18 cellular contexts compared by ENCODE assay signal in the genomic region with DNA sequence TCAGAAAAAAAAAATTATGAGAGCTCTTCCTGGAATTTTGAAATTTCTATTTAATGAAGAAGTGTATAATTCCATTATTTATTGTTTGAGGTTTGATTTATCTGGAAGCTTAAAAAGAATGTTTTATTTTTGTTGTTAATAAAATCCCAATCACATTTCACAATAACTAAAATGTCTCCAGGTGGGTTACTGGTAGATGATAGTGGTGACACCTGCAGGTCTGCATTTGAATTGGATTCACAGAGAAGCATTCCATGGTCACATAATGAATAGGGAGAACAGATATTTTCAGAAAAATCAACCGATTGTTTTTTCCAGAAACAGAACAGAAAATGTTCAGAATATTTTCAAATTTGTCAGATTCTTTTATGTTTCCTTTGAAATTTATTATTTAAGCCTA. TPM values are rescaled to one million over a fixed set of nuclear protein-coding genes. Genes with fewer than 3 reads are reported as not detected.
DNase-seq lines count a peak whose midpoint lies in the region; ATAC-seq and TF ChIP-seq lines count a peak whose summit lies in the region.
"Had no signal": no experiment of that assay in that cellular context is flagged by ENCODE, and none has a peak within 500 bp of the region (broad histone marks: within the 10 kb centered on the region; RNA-seq: fewer than 3 reads in every experiment).

No MANE protein-coding gene starts in this region.

- H2AFZ ChIP-seq in HCT116 (ENCODE audit: low read depth, low read length, poor library complexity, severe bottlenecking), result no peak overlapping the region
- H2AFZ ChIP-seq: GM23248 had no signal

- H3K27ac ChIP-seq in HCT116 (ENCODE audit: low read depth, low read length), result no peak overlapping the region
- H3K27ac ChIP-seq in RWPE2 (ENCODE audit: poor library complexity, severe bottlenecking), result no peak overlapping the region
- H3K27ac ChIP-seq: GM23248, ovary had no signal

- H3K4me3 ChIP-seq in BE2C (ENCODE audit: low read depth, low read length), result no peak overlapping the region
- no peak overlapping the region for H3K4me3 ChIP-seq in HCT116 (replicated peaks in 1 of 2; ENCODE audit: low read depth in 1 of 2, low read length in 2 of 2)
- H3K4me3 ChIP-seq in RWPE2 (ENCODE audit: severe bottlenecking), result no peak overlapping the region
- no peak overlapping the region for H3K4me3 ChIP-seq in kidney epithelial cell (ENCODE audit: low read depth, low read length)
- H3K4me3 ChIP-seq: GM23248, ovary had no signal

- CTCF ChIA-PET in HCT116 (lab: Charles Lee), result interaction anchor here (1.0 to 1.5 kb wide), 3 partner anchors 11 to 222 kb away, joined by 3 read pairs; no protein-coding TSS in a partner anchor

- H4K20me1 ChIP-seq in HCT116 (ENCODE audit: insufficient read depth), result no peaks in the 10 kb centered on the region

- TF ChIP-seq RAD21 in HCT116 (IDR thresholded peaks at IDR 0.05; ENCODE audit: low read depth), result peak; percentile 49

- RAD21 ChIA-PET in HCT116 (lab: Charles Lee; ENCODE audit: low non-redundant PET in 1 of 2, low total read pairs in 2 of 2, uncharacterized antibody in 2 of 2, unreplicated experiment in 2 of 2), result no interaction called here

- H3K27me3 ChIP-seq in BE2C (no peaks in the 10 kb centered on the region), HCT116 (ENCODE audit: insufficient read depth, low read length) (no peaks in the 10 kb centered on the region), RWPE2 (ENCODE audit: insufficient read depth, poor library complexity, severe bottlenecking) (no peaks in the 10 kb centered on the region), kidney epithelial cell (ENCODE audit: control insufficient read depth, insufficient read depth, low read length) (no peaks in the 10 kb centered on the region)
- H3K27me3 ChIP-seq: ovary had no signal

- intact Hi-C loops in HCT116 (cut with micrococcal nuclease), result no loop called here

- DNase-seq in BE2C (no peak), HCT116 (ENCODE audit: low read depth, low spot score) (no peak), RWPE2 (ENCODE audit: low spot score) (no peak), kidney epithelial cell (ENCODE audit: low read depth) (no peak)
- no peak for DNase-seq in activated effector memory CD4-positive, alpha-beta T cell treated with Interleukin-2 at 50 U/mL for 16 hours
- no peak for DNase-seq in stimulated activated CD4-positive, alpha-beta T cell treated with anti-CD3 and anti-CD28 coated beads, Interleukin-1b, Interleukin-23, amount 100 ng/mL, for 48 hours
- DNase-seq: activated B cell treated with CpG ODN at 0.5 μM for 24 hours; activated effector memory CD4-positive, alpha-beta T cell treated with anti-CD3 and anti-CD28 coated beads, Interleukin-2, amount 50 U/mL, for 16 hours; AML-193; effector memory CD8-positive, alpha-beta T cell; left colon; NCI-H2081; ovary; stimulated activated CD4-positive, alpha-beta T cell treated with anti-CD3 and anti-CD28 coated beads, Interleukin-4, amount 100 ng/mL, for 24 hours; T-helper 1 cell had no signal

- H3K9me3 ChIP-seq in BE2C (no peaks in the 10 kb centered on the region), HCT116 (ENCODE audit: control insufficient read depth in 1 of 2, insufficient read depth in 1 of 2, low read depth in 1 of 2, low read length in 2 of 2) (no peaks in the 10 kb centered on the region), RWPE2 (ENCODE audit: severe bottlenecking) (no peaks in the 10 kb centered on the region)
- H3K9me3 ChIP-seq: ovary had no signal

- BruUV-seq in HCT116 (replicated peaks; lab: Mats Ljungman, UMichigan), result no TSS peak

- H3K36me3 ChIP-seq in BE2C (no peaks in the 10 kb centered on the region), HCT116 (ENCODE audit: control insufficient read depth in 1 of 2, insufficient read depth in 2 of 2, low read length in 2 of 2) (no peaks in the 10 kb centered on the region), RWPE2 (ENCODE audit: low read depth) (peaks cover 22% of the 10 kb centered on the region), kidney epithelial cell (ENCODE audit: control insufficient read depth, insufficient read depth, low read length) (no peaks in the 10 kb centered on the region)
- H3K36me3 ChIP-seq: ovary had no signal

- no peak overlapping the region for H3K4me2 ChIP-seq in HCT116 (ENCODE audit: low read length)

- H3K9ac ChIP-seq in HCT116 (ENCODE audit: low read length), result no peak overlapping the region
- H3K9ac ChIP-seq: GM23248 had no signal

- POLR2A ChIA-PET in HCT116 (lab: Charles Lee), result no interaction called here

- H3K79me2 ChIP-seq in HCT116 (ENCODE audit: insufficient read depth, low read length), result no peaks in the 10 kb centered on the region

- ATAC-seq in HCT116, result peak; percentile 76
- ATAC-seq in RWPE2 (ENCODE audit: low read depth), result peak; percentile 69; the same call in 2 of the 3 replicates
- no peak for ATAC-seq in GM18498 (IDR thresholded peaks at IDR 0.05; ENCODE audit: unreplicated experiment)
- ATAC-seq in HG03520 (IDR thresholded peaks at IDR 0.05; ENCODE audit: unreplicated experiment), result no peak
- ATAC-seq: effector memory CD8-positive, alpha-beta T cell; left colon had no signal

- TF ChIP-seq CTCF in BE2C (IDR thresholded peaks at IDR 0.05; ENCODE audit: low read depth, low read length) (peak; percentile 38), HCT116 (IDR thresholded peaks at IDR 0.05 in 2 of 3, conservative IDR thresholded peaks at IDR 0.05 in 1 of 3; ENCODE audit: borderline replicate concordance in 1 of 3, insufficient read depth in 1 of 3, low read depth in 2 of 3, low read length in 2 of 3) (peak; percentile 40 to 61 (median 45); a peak in 4 of 6 replicates), RWPE2 (IDR thresholded peaks at IDR 0.05; ENCODE audit: poor library complexity, severe bottlenecking) (peak; percentile 77), kidney epithelial cell (IDR thresholded peaks at IDR 0.05; ENCODE audit: insufficient read depth, low read length, poor library complexity, severe bottlenecking) (peak; percentile 20)

- H3K4me1 ChIP-seq in BE2C (no peaks in the 10 kb centered on the region), HCT116 (ENCODE audit: control insufficient read depth in 1 of 2, insufficient read depth in 2 of 2, low read length in 2 of 2) (peaks cover 0 to 4% of the 10 kb centered on the region in 2 experiments; a peak in 2 of 4 replicates), RWPE2 (ENCODE audit: insufficient read depth, poor library complexity, severe bottlenecking) (no peaks in the 10 kb centered on the region)

- TF ChIP-seq POLR2A in HCT116 (IDR thresholded peaks at IDR 0.05; ENCODE audit: borderline replicate concordance, extremely low read depth, insufficient read depth, insufficient read length), result no peak

- H3K9me2 ChIP-seq in HCT116 (ENCODE audit: insufficient read depth), result no peaks in the 10 kb centered on the region

TF ChIP-seq in HCT116, 20 proteins besides CTCF, POLR2A, EP300 and RAD21:
- TF ChIP-seq EZH2 (IDR thresholded peaks at IDR 0.05) (no peak), ZFX (IDR thresholded peaks at IDR 0.05) (no peak), FOSL1 (IDR thresholded peaks at IDR 0.05; ENCODE audit: low read depth) (no peak), CBX3 (IDR thresholded peaks at IDR 0.05; ENCODE audit: low read depth) (no peak), EGR1 (IDR thresholded peaks at IDR 0.05; ENCODE audit: low read depth) (no peak), CEBPB (IDR thresholded peaks at IDR 0.05; ENCODE audit: low read depth) (0 out of 2 replicates have a peak, but pooled peaks have one; percentile 25)
- TF ChIP-seq, protein P1, sequence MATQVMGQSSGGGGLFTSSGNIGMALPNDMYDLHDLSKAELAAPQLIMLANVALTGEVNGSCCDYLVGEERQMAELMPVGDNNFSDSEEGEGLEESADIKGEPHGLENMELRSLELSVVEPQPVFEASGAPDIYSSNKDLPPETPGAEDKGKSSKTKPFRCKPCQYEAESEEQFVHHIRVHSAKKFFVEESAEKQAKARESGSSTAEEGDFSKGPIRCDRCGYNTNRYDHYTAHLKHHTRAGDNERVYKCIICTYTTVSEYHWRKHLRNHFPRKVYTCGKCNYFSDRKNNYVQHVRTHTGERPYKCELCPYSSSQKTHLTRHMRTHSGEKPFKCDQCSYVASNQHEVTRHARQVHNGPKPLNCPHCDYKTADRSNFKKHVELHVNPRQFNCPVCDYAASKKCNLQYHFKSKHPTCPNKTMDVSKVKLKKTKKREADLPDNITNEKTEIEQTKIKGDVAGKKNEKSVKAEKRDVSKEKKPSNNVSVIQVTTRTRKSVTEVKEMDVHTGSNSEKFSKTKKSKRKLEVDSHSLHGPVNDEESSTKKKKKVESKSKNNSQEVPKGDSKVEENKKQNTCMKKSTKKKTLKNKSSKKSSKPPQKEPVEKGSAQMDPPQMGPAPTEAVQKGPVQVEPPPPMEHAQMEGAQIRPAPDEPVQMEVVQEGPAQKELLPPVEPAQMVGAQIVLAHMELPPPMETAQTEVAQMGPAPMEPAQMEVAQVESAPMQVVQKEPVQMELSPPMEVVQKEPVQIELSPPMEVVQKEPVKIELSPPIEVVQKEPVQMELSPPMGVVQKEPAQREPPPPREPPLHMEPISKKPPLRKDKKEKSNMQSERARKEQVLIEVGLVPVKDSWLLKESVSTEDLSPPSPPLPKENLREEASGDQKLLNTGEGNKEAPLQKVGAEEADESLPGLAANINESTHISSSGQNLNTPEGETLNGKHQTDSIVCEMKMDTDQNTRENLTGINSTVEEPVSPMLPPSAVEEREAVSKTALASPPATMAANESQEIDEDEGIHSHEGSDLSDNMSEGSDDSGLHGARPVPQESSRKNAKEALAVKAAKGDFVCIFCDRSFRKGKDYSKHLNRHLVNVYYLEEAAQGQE (IDR thresholded peaks at IDR 0.05; ENCODE audit: low read depth), result no peak
- TF ChIP-seq, protein P2, sequence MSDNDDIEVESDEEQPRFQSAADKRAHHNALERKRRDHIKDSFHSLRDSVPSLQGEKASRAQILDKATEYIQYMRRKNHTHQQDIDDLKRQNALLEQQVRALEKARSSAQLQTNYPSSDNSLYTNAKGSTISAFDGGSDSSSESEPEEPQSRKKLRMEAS (IDR thresholded peaks at IDR 0.05), result no peak

RNA-seq across cellular contexts. Expression of a gene that starts 48.3 kb away (rescaled TPM):
- polyA plus RNA-seq in BE2C (2012; ENCODE audit: insufficient read depth, insufficient read length, low read depth), result 14.0 TPM
- 16.6 TPM for total RNA-seq in HCT116 (2021; ENCODE audit: unreplicated experiment)
- polyA plus RNA-seq in HCT116 (2012), result 9.4 and 10.1 TPM in 2 replicates
- total RNA-seq in kidney epithelial cell, result 17.2 and 17.3 TPM in 2 replicates

RNA-seq across cellular contexts. Expression of a gene that starts 48.7 kb away (rescaled TPM):
- polyA plus RNA-seq in BE2C (2012; ENCODE audit: insufficient read depth, insufficient read length, low read depth), result 14.2 TPM
- total RNA-seq in HCT116 (2021; ENCODE audit: unreplicated experiment) (14.7 TPM), kidney epithelial cell (8.2 and 8.5 TPM in 2 replicates)
- polyA plus RNA-seq in HCT116 (2012), result 5.4 and 6.7 TPM in 2 replicates

Comparison
In these comparisons a context has a peak if more than half of its experiments do, and no peak if none do; other contexts are left out.
1. CTCF ChIP-seq: peak in every context shown above with its lines; median percentile 77 in RWPE2; 45 in HCT116; 38 in BE2C; 20 in kidney epithelial cell.
2. ATAC-seq: peak in HCT116 (single experiment) and RWPE2 (single experiment); none in GM18498 (single experiment) and HG03520 (single experiment).